Comparison of ENCODE assay signal across 24 cellular contexts in the genomic region with DNA sequence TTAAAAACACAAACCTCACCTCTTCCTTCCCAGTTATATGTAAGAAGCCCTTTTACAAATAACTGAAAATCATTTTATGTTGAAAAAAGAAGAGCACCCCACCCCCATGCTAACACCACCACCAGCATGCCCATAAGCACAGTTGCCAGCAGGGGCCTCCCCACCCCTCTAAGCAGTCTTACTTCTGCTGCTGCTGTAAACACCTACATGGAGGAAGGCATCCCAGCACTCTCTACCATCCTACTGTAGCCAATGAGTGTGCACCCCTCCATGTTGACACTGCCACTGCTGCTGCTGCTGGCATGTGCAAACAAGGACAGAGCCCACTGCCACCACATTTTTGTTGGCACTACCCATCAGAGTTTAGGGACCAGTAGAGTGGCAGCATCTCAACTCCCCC. TPM values are rescaled to one million over a fixed set of nuclear protein-coding genes. Genes with fewer than 3 reads are reported as not detected.
DNase-seq lines count a peak whose midpoint lies in the region; ATAC-seq and TF ChIP-seq lines count a peak whose summit lies in the region.
"Had no signal": no experiment of that assay in that cellular context is flagged by ENCODE, and none has a peak within 500 bp of the region (broad histone marks: within the 10 kb centered on the region; RNA-seq: fewer than 3 reads in every experiment).

No MANE protein-coding gene starts in this region.

- TF ChIP-seq CTCF in HEK293 (tag by site-specific recombination; IDR thresholded peaks at IDR 0.05) (0 out of 2 replicates have a peak, but pooled peaks have one; percentile 18), WTC11 (IDR thresholded peaks at IDR 0.05) (no peak), PC-3 (conservative IDR thresholded peaks at IDR 0.05; ENCODE audit: low read depth, low read length) (no peak)

- no peak overlapping the region for H2AFZ ChIP-seq in PC-3 (ENCODE audit: low read length)

- no peak overlapping the region for H3K18ac ChIP-seq in mesendoderm (ENCODE audit: low read length)

- H3K36me3 Mint-ChIP-seq in WTC11 = peaks cover 9% of the 10 kb centered on the region; the same call in 1 of the 2 replicates
- no peaks in the 10 kb centered on the region for H3K36me3 Mint-ChIP-seq in effector memory CD8-positive, alpha-beta T cell (ENCODE audit: insufficient read depth)

- no peak overlapping the region for H4K8ac ChIP-seq in mesendoderm (ENCODE audit: low read depth, low read length)

- no peak overlapping the region for H2BK120ac ChIP-seq in mesendoderm (ENCODE audit: low read depth, low read length)

- H2BK15ac ChIP-seq in mesendoderm (replicated peaks; ENCODE audit: low read depth) = no peak overlapping the region

- H3F3A ChIP-seq in PC-3 (ENCODE audit: low read length, unreplicated experiment) = no peaks in the 10 kb centered on the region

- H3K9ac ChIP-seq in mesendoderm (ENCODE audit: low read length) (no peak overlapping the region), PC-3 (ENCODE audit: low read length) (no peak overlapping the region)
- H3K9ac ChIP-seq: BLaER1 treated with 17β-estradiol and CSF1 and Interleukin-3, amounts not matched to agents 10 nM and 100 nM had no signal

- no peak overlapping the region for H4K5ac ChIP-seq in mesendoderm (ENCODE audit: low read length)

- H3K4me3 Mint-ChIP-seq in WTC11 = no peak overlapping the region
- H3K4me3 Mint-ChIP-seq in effector memory CD8-positive, alpha-beta T cell = no peak overlapping the region
- H3K4me3 Mint-ChIP-seq: activated B cell treated with CpG ODN at 0.5 μM for 24 hours, T-cell had no signal

- no peak overlapping the region for H3K27ac Mint-ChIP-seq in WTC11
- no peak overlapping the region for H3K27ac Mint-ChIP-seq in effector memory CD8-positive, alpha-beta T cell
- H3K27ac Mint-ChIP-seq: activated B cell treated with CpG ODN at 0.5 μM for 24 hours, T-cell had no signal

- peak; percentile 100 for ATAC-seq in WTC11
- ATAC-seq in PC-3 = no peak
- ATAC-seq in HG02588 (IDR thresholded peaks at IDR 0.05; ENCODE audit: unreplicated experiment) = no peak
- no peak for ATAC-seq in effector memory CD8-positive, alpha-beta T cell (replicated peaks)
- ATAC-seq: esophagus mucosa, heart right ventricle, mucosa of descending colon, T-cell had no signal

- H3K4me2 ChIP-seq in mesendoderm (ENCODE audit: low read length) (no peak overlapping the region), PC-3 (ENCODE audit: low read length) (no peak overlapping the region)
- H3K4me2 ChIP-seq: BLaER1 treated with 17β-estradiol and CSF1 and Interleukin-3, amounts not matched to agents 10 nM and 100 nM had no signal

- no peak overlapping the region for H3K23ac ChIP-seq in mesendoderm (ENCODE audit: low read length)

- BruUV-seq in PC-3 (replicated peaks; lab: Mats Ljungman, UMichigan) = no TSS peak

- H3K9me3 ChIP-seq in HEK293 (ENCODE audit: control insufficient read depth, insufficient read depth, low read depth, low read length) (no peaks in the 10 kb centered on the region), PC-3 (ENCODE audit: low read length) (no peaks in the 10 kb centered on the region)
- H3K9me3 ChIP-seq: BLaER1 treated with 17β-estradiol and CSF1 and Interleukin-3, amounts not matched to agents 10 nM and 100 nM; mucosa of descending colon; testis had no signal

- no peaks in the 10 kb centered on the region for H3K79me1 ChIP-seq in mesendoderm (ENCODE audit: low read length)

- DNase-seq in ELR (ENCODE audit: low read depth) = peak; percentile 1
- DNase-seq in WTC11 (ENCODE audit: low spot score) = peak; percentile 52
- DNase-seq in mesendoderm = peak; percentile 70
- DNase-seq in PC-3 = no peak
- no peak for DNase-seq in effector memory CD8-positive, alpha-beta T cell
- DNase-seq: activated B cell treated with CpG ODN at 0.5 μM for 24 hours; activated gamma-delta T cell treated with Interleukin-2 at 50 U/mL for 16 hours; aorta; EL; heart right ventricle; kidney glomerular epithelial cell; mucosa of descending colon; NCI-H1417 treated with DMSO at 0.1 percent for 48 hours; nucleus accumbens; RPMI8226; stimulated activated CD4-positive, alpha-beta T cell treated with anti-CD3 and anti-CD28 coated beads, Interleukin-4, amount 100 ng/mL, for 1 hour; stimulated activated CD8-positive, alpha-beta memory T cell treated with anti-CD3 and anti-CD28 coated beads, Interleukin-4, amount 100 ng/mL, for 48 hours; T-cell; testis had no signal

- no peaks in the 10 kb centered on the region for H3K27me3 ChIP-seq in mesendoderm (ENCODE audit: insufficient read depth, low read length, poor library complexity)
- no peaks in the 10 kb centered on the region for H3K27me3 ChIP-seq in PC-3 (ENCODE audit: low read length)
- H3K27me3 ChIP-seq: BLaER1 treated with 17β-estradiol and CSF1 and Interleukin-3, amounts not matched to agents 10 nM and 100 nM; heart right ventricle; testis had no signal

- intact Hi-C loops in PC-3 (cut with micrococcal nuclease) = no loop called here

- H3K4me1 ChIP-seq in HEK293 (ENCODE audit: control insufficient read depth, insufficient read depth, low read length) (no peaks in the 10 kb centered on the region), mesendoderm (ENCODE audit: control insufficient read depth, low read depth, low read length) (no peaks in the 10 kb centered on the region), PC-3 (ENCODE audit: insufficient read depth, low read length) (no peaks in the 10 kb centered on the region)
- H3K4me1 ChIP-seq: BLaER1 treated with 17β-estradiol and CSF1 and Interleukin-3, amounts not matched to agents 10 nM and 100 nM; heart right ventricle; testis had no signal

- POLR2A ChIA-PET in HEK293 (lab: Yijun Ruan, JAX) = no interaction called here
- POLR2A ChIA-PET in WTC11 (lab: Charles Lee) = no interaction called here
- POLR2A ChIA-PET in PC-3 (lab: Charles Lee; ENCODE audit: unreplicated experiment) = no interaction called here

- no peaks in the 10 kb centered on the region for H3K36me3 ChIP-seq in HEK293 (ENCODE audit: control insufficient read depth in 2 of 2, insufficient read depth in 1 of 2, low read length in 2 of 2)
- no peaks in the 10 kb centered on the region for H3K36me3 ChIP-seq in mesendoderm (ENCODE audit: control insufficient read depth, insufficient read depth, low read length)
- no peaks in the 10 kb centered on the region for H3K36me3 ChIP-seq in PC-3 (ENCODE audit: low read depth, low read length)
- H3K36me3 ChIP-seq: BLaER1 treated with 17β-estradiol and CSF1 and Interleukin-3, amounts not matched to agents 10 nM and 100 nM; heart right ventricle had no signal

- H4K20me1 ChIP-seq in PC-3 (ENCODE audit: low read length) = no peaks in the 10 kb centered on the region
- H4K20me1 ChIP-seq: BLaER1 treated with 17β-estradiol and CSF1 and Interleukin-3, amounts not matched to agents 10 nM and 100 nM had no signal

- no peak overlapping the region for H3K4ac ChIP-seq in mesendoderm (ENCODE audit: low read depth, low read length)

- H2BK5ac ChIP-seq in mesendoderm (ENCODE audit: low read length) = no peak overlapping the region

- H3K4me3 ChIP-seq in HEK293 (ENCODE audit: low read depth, low read length) (no peak overlapping the region), mesendoderm (ENCODE audit: low read length) (no peak overlapping the region), PC-3 (ENCODE audit: low read length) (no peak overlapping the region)
- H3K4me3 ChIP-seq: BLaER1 treated with 17β-estradiol and CSF1 and Interleukin-3, amounts not matched to agents 10 nM and 100 nM; coronary artery; heart right ventricle; mucosa of descending colon; testis had no signal

- peaks cover 11% of the 10 kb centered on the region for H3K4me1 Mint-ChIP-seq in WTC11
- H3K4me1 Mint-ChIP-seq in effector memory CD8-positive, alpha-beta T cell (ENCODE audit: low read depth in 2 of 2) = no peaks in the 10 kb centered on the region
- H3K4me1 Mint-ChIP-seq: activated B cell treated with CpG ODN at 0.5 μM for 24 hours, T-cell had no signal

- no peaks in the 10 kb centered on the region for H3K79me2 ChIP-seq in mesendoderm (ENCODE audit: control insufficient read depth, insufficient read depth, low read length)
- no peaks in the 10 kb centered on the region for H3K79me2 ChIP-seq in PC-3 (ENCODE audit: low read length)

- no peaks in the 10 kb centered on the region for H3K27me3 Mint-ChIP-seq in WTC11 (ENCODE audit: low read depth)
- H3K27me3 Mint-ChIP-seq in effector memory CD8-positive, alpha-beta T cell = peaks cover 13 to 29% of the 10 kb centered on the region in 2 donors

- H3K9me3 Mint-ChIP-seq in WTC11 = peaks cover 45% of the 10 kb centered on the region
- peaks cover 0 to 2% of the 10 kb centered on the region in 2 donors for H3K9me3 Mint-ChIP-seq in effector memory CD8-positive, alpha-beta T cell

- H3K27ac ChIP-seq in HEK293 (ENCODE audit: extremely low read depth, low read depth, low read length) = no peak overlapping the region
- no peak overlapping the region for H3K27ac ChIP-seq in mesendoderm (ENCODE audit: low read depth, low read length)
- no peak overlapping the region for H3K27ac ChIP-seq in PC-3 (ENCODE audit: low read length)
- H3K27ac ChIP-seq: BLaER1 treated with 17β-estradiol and CSF1 and Interleukin-3, amounts not matched to agents 10 nM and 100 nM; coronary artery; heart right ventricle; testis had no signal

- CTCF ChIA-PET in HEK293 (lab: Yijun Ruan, JAX) = interaction anchor here (0.7 kb wide), 1 partner anchor 313 kb away, joined by 3 read pairs; no protein-coding TSS in a partner anchor
- CTCF ChIA-PET in WTC11 (lab: Charles Lee) = interaction anchor here (0.9 to 1.3 kb wide), 4 partner anchors 36 to 123 kb away, joined by 3 to 6 read pairs (median 3); no protein-coding TSS in a partner anchor
- CTCF ChIA-PET in PC-3 (lab: Charles Lee) = interaction anchor here (0.6 kb wide), 1 partner anchor 958 kb away, joined by 12 read pairs; no protein-coding TSS in a partner anchor

- H3K9me2 ChIP-seq in PC-3 (replicated peaks; ENCODE audit: low read length) = no peaks in the 10 kb centered on the region

- H2AK5ac ChIP-seq in mesendoderm (ENCODE audit: low read length) = no peak overlapping the region

- no peak overlapping the region for H3K56ac ChIP-seq in mesendoderm (ENCODE audit: low read length)

RNA-seq across cellular contexts. Expression of gene PHIP, which starts 49.6 kb away (rescaled TPM):
- 45.6 to 47.3 TPM (median 45.7 TPM) in 3 replicates for total RNA-seq in WTC11 (2021)
- polyA plus RNA-seq in mesendoderm (2013, experiment 1 of 2) = 20.1 TPM
- 20.0 TPM for polyA plus RNA-seq in mesendoderm (2013, experiment 2 of 2)
- total RNA-seq in PC-3 (2014; rRNA removed) = 20.8 and 21.2 TPM in 2 replicates

Comparison
In these comparisons a context has a peak if more than half of its experiments do, and no peak if none do; other contexts are left out.
1. DNase-seq: peak in ELR (single experiment), WTC11 (single experiment) and mesendoderm (single experiment); none in PC-3 (single experiment) and effector memory CD8-positive, alpha-beta T cell (0 of 3).